Comparison of ENCODE assay signal across 1 cellular context in genomic region chr19:53865918-53866696, GRCh38.
A peak's percentile ranks its signal among the peaks of the same experiment; 100 is the strongest.
TF ChIP-seq lines count a peak whose summit lies in the region.

No MANE protein-coding gene starts in this region.

TF ChIP-seq in HepG2, 621 proteins besides CTCF, POLR2A, EP300 and RAD21 (continued from another document):
- TF ChIP-seq BCL3 (CRISPR knock-in tag; IDR thresholded peaks at IDR 0.05) (no peak), SMAD9 (CRISPR knock-in tag; IDR thresholded peaks at IDR 0.05) (no peak), FOSL1 (CRISPR knock-in tag; IDR thresholded peaks at IDR 0.05; ENCODE audit: borderline replicate concordance) (no peak), HMGXB4 (CRISPR knock-in tag; IDR thresholded peaks at IDR 0.05; ENCODE audit: borderline replicate concordance in 1 of 2, low read depth in 1 of 2) (peak; percentile 42 to 83; a peak in 3 of 4 replicates), TEAD2 (CRISPR knock-in tag; IDR thresholded peaks at IDR 0.05) (no peak; the same call in 1 of the 2 replicates), SRSF1 (optimal IDR thresholded peaks at IDR 0.05; ENCODE audit: low read depth, low read length) (peak; percentile 6), DMAP1 (CRISPR knock-in tag; IDR thresholded peaks at IDR 0.05) (peak; percentile 69), SOX6 (IDR thresholded peaks at IDR 0.05) (no peak), SOX6 (CRISPR knock-in tag; IDR thresholded peaks at IDR 0.05) (no peak), TARDBP (CRISPR knock-in tag; IDR thresholded peaks at IDR 0.05) (peak; percentile 17; the same call in 1 of the 2 replicates), ZNF556 (CRISPR knock-in tag; IDR thresholded peaks at IDR 0.05; ENCODE audit: borderline replicate concordance) (no peak), CC2D1A (CRISPR knock-in tag; IDR thresholded peaks at IDR 0.05) (peak; percentile 34; the same call in 1 of the 2 replicates), ZNF12 (CRISPR knock-in tag; IDR thresholded peaks at IDR 0.05) (no peak), ZNF431 (CRISPR knock-in tag; IDR thresholded peaks at IDR 0.05; ENCODE audit: borderline replicate concordance, low read depth) (no peak), SMARCC2 (IDR thresholded peaks at IDR 0.05) (no peak), HMG20B (CRISPR knock-in tag; conservative IDR thresholded peaks at IDR 0.05) (no peak), KLF12 (CRISPR knock-in tag; IDR thresholded peaks at IDR 0.05; ENCODE audit: borderline replicate concordance) (no peak; the same call in 1 of the 2 replicates), GZF1 (CRISPR knock-in tag; IDR thresholded peaks at IDR 0.05) (no peak), ZNF468 (CRISPR knock-in tag; IDR thresholded peaks at IDR 0.05) (no peak), MLLT10 (CRISPR knock-in tag; IDR thresholded peaks at IDR 0.05) (no peak), NFE2 (CRISPR knock-in tag; IDR thresholded peaks at IDR 0.05) (no peak), ZNF224 (CRISPR knock-in tag; IDR thresholded peaks at IDR 0.05) (no peak), ZNF790 (CRISPR knock-in tag; IDR thresholded peaks at IDR 0.05; ENCODE audit: borderline replicate concordance) (no peak), GTF2F1 (IDR thresholded peaks at IDR 0.05; ENCODE audit: low read length) (no peak), PCBP2 (optimal IDR thresholded peaks at IDR 0.05; ENCODE audit: low read depth, low read length, poor library complexity, severe bottlenecking) (no peak), SOX5 (CRISPR knock-in tag; IDR thresholded peaks at IDR 0.05; ENCODE audit: borderline replicate concordance) (no peak), ISX (CRISPR knock-in tag; conservative IDR thresholded peaks at IDR 0.05) (no peak), SP140L (CRISPR knock-in tag; IDR thresholded peaks at IDR 0.05; ENCODE audit: borderline replicate concordance) (no peak), TP53 (CRISPR knock-in tag; conservative IDR thresholded peaks at IDR 0.05) (peak; percentile 76; the same call in 1 of the 2 replicates), GPN1 (CRISPR knock-in tag; IDR thresholded peaks at IDR 0.05; ENCODE audit: borderline replicate concordance) (no peak), SP4 (CRISPR knock-in tag; IDR thresholded peaks at IDR 0.05) (no peak), SRF (IDR thresholded peaks at IDR 0.05; ENCODE audit: low read depth, low read length) (no peak), ZNF333 (CRISPR knock-in tag; IDR thresholded peaks at IDR 0.05; ENCODE audit: borderline replicate concordance) (peak; percentile 71; the same call in 1 of the 2 replicates), ZNF772 (CRISPR knock-in tag; IDR thresholded peaks at IDR 0.05) (peak; percentile 84), ZNF563 (CRISPR knock-in tag; IDR thresholded peaks at IDR 0.05) (no peak; the same call in 1 of the 2 replicates)
- TF ChIP-seq, protein P1, sequence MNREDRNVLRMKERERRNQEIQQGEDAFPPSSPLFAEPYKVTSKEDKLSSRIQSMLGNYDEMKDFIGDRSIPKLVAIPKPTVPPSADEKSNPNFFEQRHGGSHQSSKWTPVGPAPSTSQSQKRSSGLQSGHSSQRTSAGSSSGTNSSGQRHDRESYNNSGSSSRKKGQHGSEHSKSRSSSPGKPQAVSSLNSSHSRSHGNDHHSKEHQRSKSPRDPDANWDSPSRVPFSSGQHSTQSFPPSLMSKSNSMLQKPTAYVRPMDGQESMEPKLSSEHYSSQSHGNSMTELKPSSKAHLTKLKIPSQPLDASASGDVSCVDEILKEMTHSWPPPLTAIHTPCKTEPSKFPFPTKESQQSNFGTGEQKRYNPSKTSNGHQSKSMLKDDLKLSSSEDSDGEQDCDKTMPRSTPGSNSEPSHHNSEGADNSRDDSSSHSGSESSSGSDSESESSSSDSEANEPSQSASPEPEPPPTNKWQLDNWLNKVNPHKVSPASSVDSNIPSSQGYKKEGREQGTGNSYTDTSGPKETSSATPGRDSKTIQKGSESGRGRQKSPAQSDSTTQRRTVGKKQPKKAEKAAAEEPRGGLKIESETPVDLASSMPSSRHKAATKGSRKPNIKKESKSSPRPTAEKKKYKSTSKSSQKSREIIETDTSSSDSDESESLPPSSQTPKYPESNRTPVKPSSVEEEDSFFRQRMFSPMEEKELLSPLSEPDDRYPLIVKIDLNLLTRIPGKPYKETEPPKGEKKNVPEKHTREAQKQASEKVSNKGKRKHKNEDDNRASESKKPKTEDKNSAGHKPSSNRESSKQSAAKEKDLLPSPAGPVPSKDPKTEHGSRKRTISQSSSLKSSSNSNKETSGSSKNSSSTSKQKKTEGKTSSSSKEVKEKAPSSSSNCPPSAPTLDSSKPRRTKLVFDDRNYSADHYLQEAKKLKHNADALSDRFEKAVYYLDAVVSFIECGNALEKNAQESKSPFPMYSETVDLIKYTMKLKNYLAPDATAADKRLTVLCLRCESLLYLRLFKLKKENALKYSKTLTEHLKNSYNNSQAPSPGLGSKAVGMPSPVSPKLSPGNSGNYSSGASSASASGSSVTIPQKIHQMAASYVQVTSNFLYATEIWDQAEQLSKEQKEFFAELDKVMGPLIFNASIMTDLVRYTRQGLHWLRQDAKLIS (CRISPR knock-in tag; IDR thresholded peaks at IDR 0.05), result peak; percentile 53; the same call in 1 of the 2 replicates
- TF ChIP-seq, protein P2, sequence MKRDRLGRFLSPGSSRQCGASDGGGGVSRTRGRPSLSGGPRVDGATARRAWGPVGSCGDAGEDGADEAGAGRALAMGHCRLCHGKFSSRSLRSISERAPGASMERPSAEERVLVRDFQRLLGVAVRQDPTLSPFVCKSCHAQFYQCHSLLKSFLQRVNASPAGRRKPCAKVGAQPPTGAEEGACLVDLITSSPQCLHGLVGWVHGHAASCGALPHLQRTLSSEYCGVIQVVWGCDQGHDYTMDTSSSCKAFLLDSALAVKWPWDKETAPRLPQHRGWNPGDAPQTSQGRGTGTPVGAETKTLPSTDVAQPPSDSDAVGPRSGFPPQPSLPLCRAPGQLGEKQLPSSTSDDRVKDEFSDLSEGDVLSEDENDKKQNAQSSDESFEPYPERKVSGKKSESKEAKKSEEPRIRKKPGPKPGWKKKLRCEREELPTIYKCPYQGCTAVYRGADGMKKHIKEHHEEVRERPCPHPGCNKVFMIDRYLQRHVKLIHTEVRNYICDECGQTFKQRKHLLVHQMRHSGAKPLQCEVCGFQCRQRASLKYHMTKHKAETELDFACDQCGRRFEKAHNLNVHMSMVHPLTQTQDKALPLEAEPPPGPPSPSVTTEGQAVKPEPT (CRISPR knock-in tag; IDR thresholded peaks at IDR 0.05; ENCODE audit: low read depth), result no peak
- TF ChIP-seq, protein P3, sequence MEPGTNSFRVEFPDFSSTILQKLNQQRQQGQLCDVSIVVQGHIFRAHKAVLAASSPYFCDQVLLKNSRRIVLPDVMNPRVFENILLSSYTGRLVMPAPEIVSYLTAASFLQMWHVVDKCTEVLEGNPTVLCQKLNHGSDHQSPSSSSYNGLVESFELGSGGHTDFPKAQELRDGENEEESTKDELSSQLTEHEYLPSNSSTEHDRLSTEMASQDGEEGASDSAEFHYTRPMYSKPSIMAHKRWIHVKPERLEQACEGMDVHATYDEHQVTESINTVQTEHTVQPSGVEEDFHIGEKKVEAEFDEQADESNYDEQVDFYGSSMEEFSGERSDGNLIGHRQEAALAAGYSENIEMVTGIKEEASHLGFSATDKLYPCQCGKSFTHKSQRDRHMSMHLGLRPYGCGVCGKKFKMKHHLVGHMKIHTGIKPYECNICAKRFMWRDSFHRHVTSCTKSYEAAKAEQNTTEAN (CRISPR knock-in tag; conservative IDR thresholded peaks at IDR 0.05), result no peak; the same call in 1 of the 2 replicates
- TF ChIP-seq, protein P4, sequence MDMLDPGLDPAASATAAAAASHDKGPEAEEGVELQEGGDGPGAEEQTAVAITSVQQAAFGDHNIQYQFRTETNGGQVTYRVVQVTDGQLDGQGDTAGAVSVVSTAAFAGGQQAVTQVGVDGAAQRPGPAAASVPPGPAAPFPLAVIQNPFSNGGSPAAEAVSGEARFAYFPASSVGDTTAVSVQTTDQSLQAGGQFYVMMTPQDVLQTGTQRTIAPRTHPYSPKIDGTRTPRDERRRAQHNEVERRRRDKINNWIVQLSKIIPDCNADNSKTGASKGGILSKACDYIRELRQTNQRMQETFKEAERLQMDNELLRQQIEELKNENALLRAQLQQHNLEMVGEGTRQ (IDR thresholded peaks at IDR 0.05; ENCODE audit: low read depth, low read length), result no peak
- TF ChIP-seq, protein P4 (CRISPR knock-in tag; IDR thresholded peaks at IDR 0.05; ENCODE audit: borderline replicate concordance), result no peak
- TF ChIP-seq, protein P5, sequence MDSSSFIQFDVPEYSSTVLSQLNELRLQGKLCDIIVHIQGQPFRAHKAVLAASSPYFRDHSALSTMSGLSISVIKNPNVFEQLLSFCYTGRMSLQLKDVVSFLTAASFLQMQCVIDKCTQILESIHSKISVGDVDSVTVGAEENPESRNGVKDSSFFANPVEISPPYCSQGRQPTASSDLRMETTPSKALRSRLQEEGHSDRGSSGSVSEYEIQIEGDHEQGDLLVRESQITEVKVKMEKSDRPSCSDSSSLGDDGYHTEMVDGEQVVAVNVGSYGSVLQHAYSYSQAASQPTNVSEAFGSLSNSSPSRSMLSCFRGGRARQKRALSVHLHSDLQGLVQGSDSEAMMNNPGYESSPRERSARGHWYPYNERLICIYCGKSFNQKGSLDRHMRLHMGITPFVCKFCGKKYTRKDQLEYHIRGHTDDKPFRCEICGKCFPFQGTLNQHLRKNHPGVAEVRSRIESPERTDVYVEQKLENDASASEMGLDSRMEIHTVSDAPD (CRISPR knock-in tag; IDR thresholded peaks at IDR 0.05), result no peak
- TF ChIP-seq, protein P6, sequence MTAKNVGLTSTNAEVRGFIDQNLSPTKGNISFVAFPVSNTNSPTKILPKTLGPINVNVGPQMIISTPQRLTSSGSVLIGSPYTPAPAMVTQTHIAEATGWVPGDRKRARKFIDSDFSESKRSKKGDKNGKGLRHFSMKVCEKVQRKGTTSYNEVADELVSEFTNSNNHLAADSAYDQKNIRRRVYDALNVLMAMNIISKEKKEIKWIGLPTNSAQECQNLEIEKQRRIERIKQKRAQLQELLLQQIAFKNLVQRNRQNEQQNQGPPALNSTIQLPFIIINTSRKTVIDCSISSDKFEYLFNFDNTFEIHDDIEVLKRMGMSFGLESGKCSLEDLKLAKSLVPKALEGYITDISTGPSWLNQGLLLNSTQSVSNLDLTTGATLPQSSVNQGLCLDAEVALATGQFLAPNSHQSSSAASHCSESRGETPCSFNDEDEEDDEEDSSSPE (CRISPR knock-in tag; IDR thresholded peaks at IDR 0.05), result peak; percentile 74
- TF ChIP-seq, protein P7, sequence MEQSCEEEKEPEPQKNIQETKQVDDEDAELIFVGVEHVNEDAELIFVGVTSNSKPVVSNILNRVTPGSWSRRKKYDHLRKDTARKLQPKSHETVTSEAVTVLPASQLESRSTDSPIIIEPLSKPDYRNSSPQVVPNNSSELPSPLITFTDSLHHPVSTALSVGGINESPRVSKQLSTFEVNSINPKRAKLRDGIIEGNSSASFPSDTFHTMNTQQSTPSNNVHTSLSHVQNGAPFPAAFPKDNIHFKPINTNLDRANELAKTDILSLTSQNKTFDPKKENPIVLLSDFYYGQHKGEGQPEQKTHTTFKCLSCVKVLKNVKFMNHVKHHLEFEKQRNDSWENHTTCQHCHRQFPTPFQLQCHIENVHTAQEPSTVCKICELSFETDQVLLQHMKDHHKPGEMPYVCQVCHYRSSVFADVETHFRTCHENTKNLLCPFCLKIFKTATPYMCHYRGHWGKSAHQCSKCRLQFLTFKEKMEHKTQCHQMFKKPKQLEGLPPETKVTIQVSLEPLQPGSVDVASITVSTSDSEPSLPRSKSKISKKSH (CRISPR knock-in tag; IDR thresholded peaks at IDR 0.05; ENCODE audit: borderline replicate concordance), result no peak
